ENCODE assay signal across 9 cellular contexts in genomic region chr10:15824498-15824897, GRCh38. TPM values are rescaled to one million over a fixed set of nuclear protein-coding genes. Genes with fewer than 3 reads are reported as not detected.
DNase-seq lines count a peak whose midpoint lies in the region; ATAC-seq and TF ChIP-seq lines count a peak whose summit lies in the region.
"Had no signal": no experiment of that assay in that cellular context is flagged by ENCODE, and none has a peak within 500 bp of the region (broad histone marks: within the 10 kb centered on the region; RNA-seq: fewer than 3 reads in every experiment).

No MANE protein-coding gene starts in this region.

- H3K36me3 Mint-ChIP-seq in activated CD4-positive, alpha-beta T cell treated with anti-CD3 and anti-CD28 coated beads, Interleukin-2, amount 10 ng/mL, durations not matched to agents 24 days and 14 days (ENCODE audit: low read depth): peaks cover 27% of the 10 kb centered on the region

- H3K27me3 Mint-ChIP-seq in activated CD4-positive, alpha-beta T cell treated with anti-CD3 and anti-CD28 coated beads, Interleukin-2, amount 10 ng/mL, durations not matched to agents 24 days and 14 days: no peaks in the 10 kb centered on the region
- H3K27me3 Mint-ChIP-seq: dendritic cell treated with granulocyte-macrophage colony-stimulating factor and Interleukin-4, amounts not matched to agents 40 ng/mL and 50 ng/mL, for 4 days had no signal

- intact Hi-C loops in activated CD4-positive, alpha-beta T cell treated with anti-CD3 and anti-CD28 coated beads, Interleukin-2, amount 10 ng/mL, durations not matched to agents 24 days and 14 days (cut with micrococcal nuclease): loop anchor here (5.0 kb wide), 1 partner anchor 392 kb away; no protein-coding TSS in a partner anchor

- no peak overlapping the region for H3K27ac Mint-ChIP-seq in activated CD4-positive, alpha-beta T cell treated with anti-CD3 and anti-CD28 coated beads, Interleukin-2, amount 10 ng/mL, durations not matched to agents 24 days and 14 days
- H3K27ac Mint-ChIP-seq: dendritic cell treated with granulocyte-macrophage colony-stimulating factor and Interleukin-4, amounts not matched to agents 40 ng/mL and 50 ng/mL, for 4 days had no signal

- ATAC-seq in left lobe of liver (peak; percentile 39), HG03457 (IDR thresholded peaks at IDR 0.05; ENCODE audit: unreplicated experiment) (no peak)

- no peak overlapping the region for H3K4me3 ChIP-seq in AG10803 (ENCODE audit: low read length)

- H3K4me1 Mint-ChIP-seq in activated CD4-positive, alpha-beta T cell treated with anti-CD3 and anti-CD28 coated beads, Interleukin-2, amount 10 ng/mL, durations not matched to agents 24 days and 14 days: no peaks in the 10 kb centered on the region

- H3K9me3 Mint-ChIP-seq in activated CD4-positive, alpha-beta T cell treated with anti-CD3 and anti-CD28 coated beads, Interleukin-2, amount 10 ng/mL, durations not matched to agents 24 days and 14 days: no peaks in the 10 kb centered on the region
- H3K9me3 Mint-ChIP-seq: dendritic cell treated with granulocyte-macrophage colony-stimulating factor and Interleukin-4, amounts not matched to agents 40 ng/mL and 50 ng/mL, for 4 days had no signal

- H3K4me3 Mint-ChIP-seq in activated CD4-positive, alpha-beta T cell treated with anti-CD3 and anti-CD28 coated beads, Interleukin-2, amount 10 ng/mL, durations not matched to agents 24 days and 14 days: no peak overlapping the region
- H3K4me3 Mint-ChIP-seq: dendritic cell treated with granulocyte-macrophage colony-stimulating factor and Interleukin-4, amounts not matched to agents 40 ng/mL and 50 ng/mL, for 4 days had no signal

- TF ChIP-seq CTCF in AG10803 (conservative IDR thresholded peaks at IDR 0.05; ENCODE audit: low read length) (peak; percentile 63), GM13977 (IDR thresholded peaks at IDR 0.05; ENCODE audit: extremely low read depth, insufficient read depth, missing control alignments) (peak; percentile 42)

- in situ Hi-C loops in GM13977 (cut with MboI; ENCODE audit: low pct_unique_long_range_greater_than_20kb, low sequenced_read_pairs, unreplicated experiment): no loop called here

- DNase-seq in AG10803 (ENCODE audit: low read depth) (peak; percentile 34), GM13977 (ENCODE audit: low spot score) (no peak), amniotic epithelial cell (ENCODE audit: low read depth) (peak; percentile 37), left lobe of liver (ENCODE audit: low spot score) (no peak), COR-L47 (lab: John Stamatoyannopoulos, UW) (no peak), NCI-H1436 treated with DMSO at 0.1 percent for 48 hours (lab: John Stamatoyannopoulos, UW) (no peak)
- DNase-seq in activated CD4-positive, alpha-beta T cell treated with anti-CD3 and anti-CD28 coated beads, Interleukin-2, amount 10 ng/mL, durations not matched to agents 24 days and 14 days: no peak

RNA-seq across cellular contexts. Expression of gene MINDY3, which starts 35.8 kb away (rescaled TPM):
- total RNA-seq in left lobe of liver: 11.8 TPM
- total RNA-seq in activated CD4-positive, alpha-beta T cell treated with anti-CD3 and anti-CD28 coated beads, Interleukin-2, amount 10 ng/mL, durations not matched to agents 24 days and 14 days: 16.3 and 20.1 TPM in 2 replicates

Comparison
In these comparisons a context has a peak if more than half of its experiments do, and no peak if none do; other contexts are left out.
1. DNase-seq: peak in AG10803 (single experiment) and amniotic epithelial cell (single experiment); none in GM13977 (single experiment), left lobe of liver (single experiment), COR-L47 (single experiment), NCI-H1436 treated with DMSO at 0.1 percent for 48 hours (single experiment) and activated CD4-positive, alpha-beta T cell treated with anti-CD3 and anti-CD28 coated beads, Interleukin-2, amount 10 ng/mL, durations not matched to agents 24 days and 14 days (single experiment).